Comparison of ENCODE assay signal across 10 cellular contexts in genomic region chr1:113780363-113781146, GRCh38. TPM values are rescaled to one million over a fixed set of nuclear protein-coding genes. Genes with fewer than 3 reads are reported as not detected.
DNase-seq lines count a peak whose midpoint lies in the region; ATAC-seq lines count a peak whose summit lies in the region.
"Had no signal": no experiment of that assay in that cellular context is flagged by ENCODE, and none has a peak within 500 bp of the region (broad histone marks: within the 10 kb centered on the region; RNA-seq: fewer than 3 reads in every experiment).

No MANE protein-coding gene starts in this region.

- intact Hi-C loops in naive thymus-derived CD4-positive, alpha-beta T cell (cut with micrococcal nuclease) = loop anchor here (10.0 kb wide), 1 partner anchor 386 kb away; the partner anchor contains the start of gene MAGI3 (in 2 of the 2)

- peaks cover 4 to 36% (median 20%) of the 10 kb centered on the region in 7 donors for H3K4me1 Mint-ChIP-seq in naive thymus-derived CD4-positive, alpha-beta T cell

- H3K27me3 Mint-ChIP-seq in naive thymus-derived CD4-positive, alpha-beta T cell = no peaks in the 10 kb centered on the region

- peak; percentile 36 for DNase-seq in NOMO-1 treated with dmso at 0.1 percent for 144 hours (lab: John Stamatoyannopoulos, UW; ENCODE audit: unreplicated experiment)
- peak in 5 of 9 donors; percentile 17 to 50 (median 35) for DNase-seq in naive thymus-derived CD4-positive, alpha-beta T cell
- DNase-seq in hippocampal formation (lab: John Stamatoyannopoulos, UW) = no peak
- DNase-seq in activated T-cell treated with anti-CD3 and anti-CD28 coated beads, Interleukin-2, amount 50 U/mL, for 48 hours = no peak
- DNase-seq in NCI-H2081 (lab: John Stamatoyannopoulos, UW) = no peak

- no peaks in the 10 kb centered on the region for H3K9me3 ChIP-seq in naive thymus-derived CD4-positive, alpha-beta T cell (ENCODE audit: control insufficient read depth in 2 of 3, low read length in 3 of 3)
- H3K9me3 ChIP-seq: breast epithelium had no signal

- no peak overlapping the region for H3K27ac Mint-ChIP-seq in naive thymus-derived CD4-positive, alpha-beta T cell
- H3K27ac Mint-ChIP-seq: mesothelial cell of epicardium had no signal

- peaks cover 0 to 4% (median 0%) of the 10 kb centered on the region in 11 donors for H3K9me3 Mint-ChIP-seq in naive thymus-derived CD4-positive, alpha-beta T cell

- CTCF ChIA-PET in naive thymus-derived CD4-positive, alpha-beta T cell (lab: Charles Lee) = no interaction called here

- H3K27me3 ChIP-seq in naive thymus-derived CD4-positive, alpha-beta T cell (ENCODE audit: control insufficient read depth in 2 of 2, insufficient read depth in 2 of 2, low read length in 2 of 2) = no peaks in the 10 kb centered on the region
- H3K27me3 ChIP-seq: breast epithelium had no signal

- H3K4me3 ChIP-seq in naive thymus-derived CD4-positive, alpha-beta T cell (ENCODE audit: low read length) = peak overlapping the region; percentile 0
- H3K4me3 ChIP-seq: breast epithelium had no signal

- H3K36me3 ChIP-seq in naive thymus-derived CD4-positive, alpha-beta T cell (ENCODE audit: control insufficient read depth in 2 of 3, insufficient read depth in 3 of 3, low read length in 3 of 3) = peaks cover 3 to 8% (median 3%) of the 10 kb centered on the region in 3 experiments
- H3K36me3 ChIP-seq: breast epithelium had no signal

- peak overlapping the region; percentile 48 for H3K27ac ChIP-seq in naive thymus-derived CD4-positive, alpha-beta T cell (ENCODE audit: low read depth, low read length)
- H3K27ac ChIP-seq: breast epithelium had no signal

- H3K4me1 ChIP-seq in naive thymus-derived CD4-positive, alpha-beta T cell (ENCODE audit: control insufficient read depth in 2 of 2, insufficient read depth in 2 of 2, low read length in 2 of 2) = peaks cover 52 to 60% of the 10 kb centered on the region in 2 donors

- peaks cover 9 to 19% (median 16%) of the 10 kb centered on the region in 5 donors for H3K36me3 Mint-ChIP-seq in naive thymus-derived CD4-positive, alpha-beta T cell

- ATAC-seq in GM18867 (IDR thresholded peaks at IDR 0.05; ENCODE audit: unreplicated experiment) = peak; percentile 38
- ATAC-seq in HG02763 (IDR thresholded peaks at IDR 0.05; ENCODE audit: unreplicated experiment) = peak; percentile 43
- peak; percentile 26 for ATAC-seq in naive thymus-derived CD4-positive, alpha-beta T cell
- no peak for ATAC-seq in HG02571 (IDR thresholded peaks at IDR 0.05; ENCODE audit: unreplicated experiment)

- H3K4me3 Mint-ChIP-seq in naive thymus-derived CD4-positive, alpha-beta T cell = no peak overlapping the region
- H3K4me3 Mint-ChIP-seq: mesothelial cell of epicardium had no signal

- POLR2A ChIA-PET in naive thymus-derived CD4-positive, alpha-beta T cell (lab: Charles Lee) = interaction anchor here (0.6 to 2.6 kb wide), 4 partner anchors 21 to 708 kb away, joined by 3 to 14 read pairs (median 8); partner anchors contain the start of genes PHTF1 and RSBN1

RNA-seq across cellular contexts. Expression of gene PHTF1, which starts 21.3 kb away (rescaled TPM):
- 10 to 100 TPM in 2 of 5 experiments, 1 to 10 TPM in 3; 2.5 to 21.0 (median 7.1) TPM for total RNA-seq in naive thymus-derived CD4-positive, alpha-beta T cell
- 1 to 10 TPM; 1.4 to 1.6 TPM for polyA plus RNA-seq in naive thymus-derived CD4-positive, alpha-beta T cell

RNA-seq across cellular contexts. Expression of gene RSBN1, which starts 31.7 kb away (rescaled TPM):
- total RNA-seq in naive thymus-derived CD4-positive, alpha-beta T cell = 10 to 100 TPM; 29.9 to 58.1 (median 42.0) TPM
- 10 to 100 TPM; 40.7 to 44.2 TPM for polyA plus RNA-seq in naive thymus-derived CD4-positive, alpha-beta T cell

Comparison
In these comparisons a context has a peak if more than half of its experiments do, and no peak if none do; other contexts are left out.
1. DNase-seq: peak in NOMO-1 treated with dmso at 0.1 percent for 144 hours (single experiment) and naive thymus-derived CD4-positive, alpha-beta T cell (5 of 9); none in hippocampal formation (0 of 2), activated T-cell treated with anti-CD3 and anti-CD28 coated beads, Interleukin-2, amount 50 U/mL, for 48 hours (0 of 2) and NCI-H2081 (0 of 2).